14 cellular contexts compared by ENCODE assay signal in genomic region chr11:44785856-44786606, GRCh38. TPM values are rescaled to one million over a fixed set of nuclear protein-coding genes. Genes with fewer than 3 reads are reported as not detected.
DNase-seq lines count a peak whose midpoint lies in the region; ATAC-seq, FAIRE-seq and TF ChIP-seq lines count a peak whose summit lies in the region.
"Had no signal": no experiment of that assay in that cellular context is flagged by ENCODE, and none has a peak within 500 bp of the region (broad histone marks: within the 10 kb centered on the region; RNA-seq: fewer than 3 reads in every experiment).

No MANE protein-coding gene starts in this region.

- H2AFZ ChIP-seq in PC-3 (ENCODE audit: low read length) = no peak overlapping the region

- no peak overlapping the region for H3K27ac ChIP-seq in A673 (ENCODE audit: low read depth, low read length, poor library complexity, severe bottlenecking)
- no peak overlapping the region for H3K27ac ChIP-seq in PC-3 (ENCODE audit: low read length)
- no peak overlapping the region for H3K27ac ChIP-seq in cardiac muscle cell
- no peak overlapping the region for H3K27ac ChIP-seq in small intestine (ENCODE audit: low read depth in 1 of 2, low read length in 1 of 2)
- H3K27ac ChIP-seq: SJSA1, skin epidermis, suprapubic skin had no signal

- no peaks in the 10 kb centered on the region for H3K9me3 Mint-ChIP-seq in activated CD8-positive, alpha-beta memory T cell treated with anti-CD3 and anti-CD28 coated beads, Interleukin-2, amount 10 ng/mL, durations not matched to agents 7 days and 5 days (ENCODE audit: low read depth)

- H3K4me3 Mint-ChIP-seq in activated CD8-positive, alpha-beta memory T cell treated with anti-CD3 and anti-CD28 coated beads, Interleukin-2, amount 10 ng/mL, durations not matched to agents 7 days and 5 days = no peak overlapping the region

- H3K36me3 Mint-ChIP-seq in activated CD8-positive, alpha-beta memory T cell treated with anti-CD3 and anti-CD28 coated beads, Interleukin-2, amount 10 ng/mL, durations not matched to agents 7 days and 5 days = no peaks in the 10 kb centered on the region

- H3K4me1 ChIP-seq in A673 (ENCODE audit: insufficient read depth, low read length, poor library complexity, severe bottlenecking) (peaks cover 52% of the 10 kb centered on the region), PC-3 (ENCODE audit: insufficient read depth, low read length) (no peaks in the 10 kb centered on the region), cardiac muscle cell (ENCODE audit: low read depth) (peaks cover 19% of the 10 kb centered on the region), small intestine (ENCODE audit: control insufficient read depth in 2 of 2, insufficient read depth in 1 of 2, low read depth in 1 of 2, low read length in 1 of 2) (no peaks in the 10 kb centered on the region)
- H3K4me1 ChIP-seq: SJSA1, suprapubic skin had no signal

- no peak for FAIRE-seq in small intestine (lab: Jason Lieb, UNC)

- DNase-seq in A673 (ENCODE audit: low spot score) (peak; percentile 91), PC-3 (peak; percentile 12), cardiac muscle cell (ENCODE audit: low read depth in 1 of 2, low spot score in 1 of 2) (no peak), midbrain (lab: John Stamatoyannopoulos, UW) (no peak), small intestine (no peak)
- DNase-seq in activated CD8-positive, alpha-beta memory T cell treated with anti-CD3 and anti-CD28 coated beads, Interleukin-2, amount 10 ng/mL, durations not matched to agents 7 days and 5 days = no peak
- DNase-seq: activated T-cell treated with anti-CD3 and anti-CD28 coated beads, Interleukin-2, amount 50 U/mL, for 1 hour; left cardiac atrium; NCI-H1105 treated with DMSO at 0.1 percent for 48 hours had no signal

- no peaks in the 10 kb centered on the region for H3F3A ChIP-seq in PC-3 (ENCODE audit: low read length, unreplicated experiment)

- H3K27ac Mint-ChIP-seq in activated CD8-positive, alpha-beta memory T cell treated with anti-CD3 and anti-CD28 coated beads, Interleukin-2, amount 10 ng/mL, durations not matched to agents 7 days and 5 days = no peak overlapping the region

- no peak overlapping the region for H3K4me2 ChIP-seq in PC-3 (ENCODE audit: low read length)

- POLR2A ChIA-PET in A673 (lab: Charles Lee; ENCODE audit: low non-redundant PET) (interaction anchor here (0.6 to 0.7 kb wide), 2 partner anchors 11 to 602 kb away, joined by 3 to 22 read pairs; no protein-coding TSS in a partner anchor), PC-3 (lab: Charles Lee; ENCODE audit: unreplicated experiment) (no interaction called here)

- no peaks in the 10 kb centered on the region for H3K79me2 ChIP-seq in PC-3 (ENCODE audit: low read length)

- H3K9me3 ChIP-seq in A673 (ENCODE audit: low read depth, low read length, poor library complexity, severe bottlenecking) = no peaks in the 10 kb centered on the region
- H3K9me3 ChIP-seq in PC-3 (ENCODE audit: low read length) = no peaks in the 10 kb centered on the region
- no peaks in the 10 kb centered on the region for H3K9me3 ChIP-seq in cardiac muscle cell (ENCODE audit: low read depth)
- H3K9me3 ChIP-seq in small intestine (ENCODE audit: control insufficient read depth, low read depth) = no peaks in the 10 kb centered on the region
- H3K9me3 ChIP-seq: SJSA1, suprapubic skin had no signal

- H4K20me1 ChIP-seq in PC-3 (ENCODE audit: low read length) = no peaks in the 10 kb centered on the region

- no TSS peak for BruUV-seq in A673 (replicated peaks; lab: Mats Ljungman, UMichigan)
- BruUV-seq in PC-3 (replicated peaks; lab: Mats Ljungman, UMichigan) = no TSS peak

- H3K27me3 Mint-ChIP-seq in activated CD8-positive, alpha-beta memory T cell treated with anti-CD3 and anti-CD28 coated beads, Interleukin-2, amount 10 ng/mL, durations not matched to agents 7 days and 5 days = no peaks in the 10 kb centered on the region

- ATAC-seq in PC-3 (no peak), HG02852 (IDR thresholded peaks at IDR 0.05; ENCODE audit: unreplicated experiment) (no peak)
- no peak for ATAC-seq in activated CD8-positive, alpha-beta memory T cell treated with anti-CD3 and anti-CD28 coated beads, Interleukin-2, amount 10 ng/mL, durations not matched to agents 7 days and 5 days

- no peaks in the 10 kb centered on the region for H3K27me3 ChIP-seq in A673 (replicated peaks; ENCODE audit: insufficient read depth, low read depth, low read length, poor library complexity)
- peaks cover 20% of the 10 kb centered on the region; the same call in 1 of the 2 replicates for H3K27me3 ChIP-seq in PC-3 (ENCODE audit: low read length)
- no peaks in the 10 kb centered on the region for H3K27me3 ChIP-seq in cardiac muscle cell
- no peaks in the 10 kb centered on the region for H3K27me3 ChIP-seq in small intestine (ENCODE audit: control insufficient read depth in 2 of 2, insufficient read depth in 2 of 2, low read length in 2 of 2)
- H3K27me3 ChIP-seq: suprapubic skin had no signal

- H3K9ac ChIP-seq in PC-3 (ENCODE audit: low read length) = no peak overlapping the region

- CTCF ChIA-PET in A673 (lab: Charles Lee) (interaction anchor here (0.6 to 1.5 kb wide), 5 partner anchors 10 to 961 kb away, joined by 3 to 5 read pairs (median 3); no protein-coding TSS in a partner anchor), PC-3 (lab: Charles Lee) (no interaction called here)
- CTCF ChIA-PET in activated CD8-positive, alpha-beta memory T cell treated with anti-CD3 and anti-CD28 coated beads, Interleukin-2, amount 10 ng/mL, durations not matched to agents 7 days and 5 days (lab: Charles Lee) = interaction anchor here (1.3 to 1.5 kb wide), 2 partner anchors 10 to 12 kb away, joined by 3 read pairs; no protein-coding TSS in a partner anchor

- peak; percentile 55 for TF ChIP-seq CTCF in A673 (conservative IDR thresholded peaks at IDR 0.05; ENCODE audit: low read depth, low read length)
- TF ChIP-seq CTCF in GM12874 (IDR thresholded peaks at IDR 0.05; ENCODE audit: insufficient read depth, low read depth, low read length) = peak; percentile 48
- peak; percentile 35; the same call in 1 of the 2 replicates for TF ChIP-seq CTCF in PC-3 (conservative IDR thresholded peaks at IDR 0.05; ENCODE audit: low read depth, low read length)
- peak; percentile 15 for TF ChIP-seq CTCF in cardiac muscle cell (IDR thresholded peaks at IDR 0.05; ENCODE audit: low read depth, low read length)

- no peaks in the 10 kb centered on the region for H3K4me1 Mint-ChIP-seq in activated CD8-positive, alpha-beta memory T cell treated with anti-CD3 and anti-CD28 coated beads, Interleukin-2, amount 10 ng/mL, durations not matched to agents 7 days and 5 days

- no peaks in the 10 kb centered on the region for H3K9me2 ChIP-seq in PC-3 (replicated peaks; ENCODE audit: low read length)

- H3K4me3 ChIP-seq in A673 (ENCODE audit: low read depth, low read length, poor library complexity, severe bottlenecking) (no peak overlapping the region), PC-3 (ENCODE audit: low read length) (no peak overlapping the region), cardiac muscle cell (no peak overlapping the region), small intestine (ENCODE audit: low read depth in 1 of 2, low read length in 2 of 2) (no peak overlapping the region)
- H3K4me3 ChIP-seq: SJSA1, skin epidermis, suprapubic skin had no signal

- H3K36me3 ChIP-seq in A673 (ENCODE audit: insufficient read depth, low read length, poor library complexity, severe bottlenecking) (no peaks in the 10 kb centered on the region), PC-3 (ENCODE audit: low read depth, low read length) (no peaks in the 10 kb centered on the region), cardiac muscle cell (no peaks in the 10 kb centered on the region), small intestine (ENCODE audit: control insufficient read depth in 2 of 2, insufficient read depth in 2 of 2, low read length in 2 of 2) (no peaks in the 10 kb centered on the region)
- H3K36me3 ChIP-seq: SJSA1, suprapubic skin had no signal

- WGBS in small intestine, 3 donors = 47 to 68% (median 59%) methylated on average over 7 of the region's 7 CpGs

- intact Hi-C loops in A673 (cut with micrococcal nuclease; ENCODE audit: unreplicated experiment) = no loop called here
- intact Hi-C loops in PC-3 (cut with micrococcal nuclease) = no loop called here

RNA-seq across cellular contexts. Expression of gene TSPAN18, which starts 59.3 kb away (rescaled TPM):
- total RNA-seq in A673 (2021) (2.8 and 5.8 TPM in 2 replicates), PC-3 (2014; rRNA removed) (not detected in 2 replicates), cardiac muscle cell (48.1 and 68.6 TPM in 2 replicates)
- polyA plus RNA-seq in cardiac muscle cell (82.8 and 122 TPM in 2 replicates), small intestine (1 to 10 TPM in 2 of 3 donors, not detected in 1; 1.1 to 8.8 TPM)
- 1 to 10 TPM; 3.8 to 6.1 TPM for total RNA-seq in activated CD8-positive, alpha-beta memory T cell treated with anti-CD3 and anti-CD28 coated beads, Interleukin-2, amount 10 ng/mL, durations not matched to agents 7 days and 5 days

Comparison
In these comparisons a context has a peak if more than half of its experiments do, and no peak if none do; other contexts are left out.
1. DNase-seq: peak in A673 (single experiment) and PC-3 (single experiment); none in cardiac muscle cell (0 of 2), midbrain (single experiment), small intestine (single experiment) and activated CD8-positive, alpha-beta memory T cell treated with anti-CD3 and anti-CD28 coated beads, Interleukin-2, amount 10 ng/mL, durations not matched to agents 7 days and 5 days (single experiment).
2. Peak in every context shown above with its lines, with median percentiles within 50 percentile points of each other: CTCF ChIP-seq.